8 cellular contexts compared by ENCODE assay signal in the genomic region with DNA sequence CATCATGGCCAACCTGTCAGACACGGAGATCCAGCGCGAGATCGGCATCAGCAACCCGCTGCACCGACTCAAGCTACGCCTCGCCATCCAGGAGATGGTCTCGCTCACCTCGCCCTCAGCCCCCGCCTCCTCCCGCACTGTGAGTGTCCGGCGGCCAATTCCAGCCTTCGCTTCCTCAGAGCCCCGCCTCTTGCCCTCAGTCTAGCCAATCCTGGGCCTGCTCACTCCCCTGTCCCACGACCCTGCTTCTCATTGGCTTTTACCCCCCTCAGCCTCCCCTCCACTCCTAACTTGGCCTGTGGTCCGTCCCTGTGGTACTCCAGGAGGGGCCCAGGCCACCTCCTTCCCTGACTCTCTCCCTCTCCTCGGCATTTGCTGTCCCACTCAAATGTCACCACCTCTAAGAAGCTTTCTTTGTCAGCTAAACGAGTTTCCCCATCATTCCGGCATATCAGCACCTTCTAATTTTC. TPM values are rescaled to one million over a fixed set of nuclear protein-coding genes. Genes with fewer than 3 reads are reported as not detected.
A peak's percentile ranks its signal among the peaks of the same experiment; 100 is the strongest.
DNase-seq lines count a peak whose midpoint lies in the region; ATAC-seq and FAIRE-seq lines count a peak whose summit lies in the region.

No MANE protein-coding gene starts in this region.

- no peaks in the 10 kb centered on the region for H3K27me3 ChIP-seq in skeletal muscle satellite cell (ENCODE audit: control insufficient read depth, insufficient read depth, low read length)

- H3K4me3 Mint-ChIP-seq in central memory CD8-positive, alpha-beta T cell: peak overlapping the region; percentile 61

- peaks cover 25% of the 10 kb centered on the region for H3K4me1 Mint-ChIP-seq in central memory CD8-positive, alpha-beta T cell

- peak; percentile 95 for FAIRE-seq in HTR-8/SVneo (lab: Jason Lieb, UNC)

- H3K27me3 Mint-ChIP-seq in central memory CD8-positive, alpha-beta T cell: peaks cover 48% of the 10 kb centered on the region

- H3K4me1 ChIP-seq in skeletal muscle satellite cell (ENCODE audit: control insufficient read depth, insufficient read depth, low read length): peaks cover 11% of the 10 kb centered on the region

- H3K36me3 Mint-ChIP-seq in central memory CD8-positive, alpha-beta T cell (ENCODE audit: insufficient read depth): peaks cover 5% of the 10 kb centered on the region

- no peaks in the 10 kb centered on the region for H3K9me3 Mint-ChIP-seq in central memory CD8-positive, alpha-beta T cell

- H3K4me2 ChIP-seq in skeletal muscle satellite cell (ENCODE audit: low read length): peak overlapping the region; percentile 89

- no peaks in the 10 kb centered on the region for H3K9me3 ChIP-seq in skeletal muscle satellite cell (replicated peaks; ENCODE audit: low read length)

- peak overlapping the region; percentile 56 for H3K9ac ChIP-seq in skeletal muscle satellite cell (ENCODE audit: low read depth, low read length)

- H3K4me3 ChIP-seq in skeletal muscle satellite cell (ENCODE audit: low read length): peak overlapping the region; percentile 75

- DNase-seq in GM04504 (ENCODE audit: low read depth): peak; percentile 75
- peak; percentile 92 for DNase-seq in HTR-8/SVneo (ENCODE audit: insufficient read length, low spot score)
- peak; percentile 86 for DNase-seq in T1000 (lab: John Stamatoyannopoulos, UW)
- DNase-seq in central memory CD8-positive, alpha-beta T cell (ENCODE audit: low spot score in 2 of 2): no peak
- peak; percentile 97 for DNase-seq in iPS-NIHi7 (ENCODE audit: extremely low spot score)
- no peak for DNase-seq in NCI-H446 treated with DMSO at 0.1 percent for 48 hours (lab: John Stamatoyannopoulos, UW)

- peak; percentile 44 for ATAC-seq in central memory CD8-positive, alpha-beta T cell (replicated peaks; ENCODE audit: extremely low read depth, poor library complexity, severe bottlenecking)
- ATAC-seq in HG03095 (IDR thresholded peaks at IDR 0.05; ENCODE audit: unreplicated experiment): no peak

- no peaks in the 10 kb centered on the region for H3K36me3 ChIP-seq in skeletal muscle satellite cell (ENCODE audit: insufficient read depth, low read length)

- no peak overlapping the region for H3K27ac Mint-ChIP-seq in central memory CD8-positive, alpha-beta T cell (ENCODE audit: low read depth)

RNA-seq across cellular contexts. Expression of gene HRC, which starts 12.3 kb away (rescaled TPM):
- total RNA-seq in skeletal muscle satellite cell (2012; rRNA removed): 2.2 TPM in 1 of 2 replicates, not detected in the other

RNA-seq across cellular contexts. Expression of gene TRPM4, which starts 14.7 kb away (rescaled TPM):
- total RNA-seq in skeletal muscle satellite cell (2012; rRNA removed): 15.5 and 18.5 TPM in 2 replicates

RNA-seq across cellular contexts. Expression of gene PPFIA3, which starts 23.6 kb away (rescaled TPM):
- 2.0 and 2.2 TPM in 2 replicates for total RNA-seq in skeletal muscle satellite cell (2012; rRNA removed)

RNA-seq across cellular contexts. Expression of gene C19orf73, which starts 24.0 kb away (rescaled TPM):
- total RNA-seq in skeletal muscle satellite cell (2012; rRNA removed): 0.25 and 1.3 TPM in 2 replicates

RNA-seq across cellular contexts. Expression of gene LIN7B, which starts 28.7 kb away (rescaled TPM):
- total RNA-seq in skeletal muscle satellite cell (2012; rRNA removed): 4.4 and 5.1 TPM in 2 replicates

Comparison
In these comparisons a context has a peak if more than half of its experiments do, and no peak if none do; other contexts are left out.
1. DNase-seq: peak in GM04504 (single experiment), HTR-8/SVneo (single experiment), T1000 (single experiment) and iPS-NIHi7 (single experiment); none in central memory CD8-positive, alpha-beta T cell (0 of 2) and NCI-H446 treated with DMSO at 0.1 percent for 48 hours (single experiment).